ENCODE assay signal across 1 cellular context in genomic region chr13:112931028-112931934, GRCh38.
TF ChIP-seq lines count a peak whose summit lies in the region.

No MANE protein-coding gene starts in this region.

TF ChIP-seq in HepG2, 621 proteins besides CTCF, POLR2A, EP300 and RAD21 (continued from another document and continues in another):
- TF ChIP-seq, protein P1, sequence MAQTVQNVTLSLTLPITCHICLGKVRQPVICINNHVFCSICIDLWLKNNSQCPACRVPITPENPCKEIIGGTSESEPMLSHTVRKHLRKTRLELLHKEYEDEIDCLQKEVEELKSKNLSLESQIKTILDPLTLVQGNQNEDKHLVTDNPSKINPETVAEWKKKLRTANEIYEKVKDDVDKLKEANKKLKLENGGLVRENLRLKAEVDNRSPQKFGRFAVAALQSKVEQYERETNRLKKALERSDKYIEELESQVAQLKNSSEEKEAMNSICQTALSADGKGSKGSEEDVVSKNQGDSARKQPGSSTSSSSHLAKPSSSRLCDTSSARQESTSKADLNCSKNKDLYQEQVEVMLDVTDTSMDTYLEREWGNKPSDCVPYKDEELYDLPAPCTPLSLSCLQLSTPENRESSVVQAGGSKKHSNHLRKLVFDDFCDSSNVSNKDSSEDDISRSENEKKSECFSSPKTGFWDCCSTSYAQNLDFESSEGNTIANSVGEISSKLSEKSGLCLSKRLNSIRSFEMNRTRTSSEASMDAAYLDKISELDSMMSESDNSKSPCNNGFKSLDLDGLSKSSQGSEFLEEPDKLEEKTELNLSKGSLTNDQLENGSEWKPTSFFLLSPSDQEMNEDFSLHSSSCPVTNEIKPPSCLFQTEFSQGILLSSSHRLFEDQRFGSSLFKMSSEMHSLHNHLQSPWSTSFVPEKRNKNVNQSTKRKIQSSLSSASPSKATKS (CRISPR knock-in tag; IDR thresholded peaks at IDR 0.05), result no peak
- TF ChIP-seq CERS6 (CRISPR knock-in tag; IDR thresholded peaks at IDR 0.05), result no peak
- no peak for TF ChIP-seq ZFYVE20 (CRISPR knock-in tag; IDR thresholded peaks at IDR 0.05; ENCODE audit: borderline replicate concordance, low read depth)
- TF ChIP-seq TOE1 (CRISPR knock-in tag; IDR thresholded peaks at IDR 0.05), result no peak
- TF ChIP-seq JARID2 (CRISPR knock-in tag; IDR thresholded peaks at IDR 0.05; ENCODE audit: insufficient replicate concordance), result no peak
- TF ChIP-seq ZNF513 (CRISPR knock-in tag; conservative IDR thresholded peaks at IDR 0.05), result no peak
- peak; percentile 55; the same call in 1 of the 2 replicates for TF ChIP-seq SP4 (CRISPR knock-in tag; IDR thresholded peaks at IDR 0.05)
- no peak for TF ChIP-seq DR1 (CRISPR knock-in tag; IDR thresholded peaks at IDR 0.05)
- TF ChIP-seq, protein P2, sequence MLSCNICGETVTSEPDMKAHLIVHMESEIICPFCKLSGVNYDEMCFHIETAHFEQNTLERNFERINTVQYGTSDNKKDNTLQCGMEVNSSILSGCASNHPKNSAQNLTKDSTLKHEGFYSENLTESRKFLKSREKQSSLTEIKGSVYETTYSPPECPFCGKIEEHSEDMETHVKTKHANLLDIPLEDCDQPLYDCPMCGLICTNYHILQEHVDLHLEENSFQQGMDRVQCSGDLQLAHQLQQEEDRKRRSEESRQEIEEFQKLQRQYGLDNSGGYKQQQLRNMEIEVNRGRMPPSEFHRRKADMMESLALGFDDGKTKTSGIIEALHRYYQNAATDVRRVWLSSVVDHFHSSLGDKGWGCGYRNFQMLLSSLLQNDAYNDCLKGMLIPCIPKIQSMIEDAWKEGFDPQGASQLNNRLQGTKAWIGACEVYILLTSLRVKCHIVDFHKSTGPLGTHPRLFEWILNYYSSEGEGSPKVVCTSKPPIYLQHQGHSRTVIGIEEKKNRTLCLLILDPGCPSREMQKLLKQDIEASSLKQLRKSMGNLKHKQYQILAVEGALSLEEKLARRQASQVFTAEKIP (CRISPR knock-in tag; IDR thresholded peaks at IDR 0.05; ENCODE audit: borderline replicate concordance), result no peak
- TF ChIP-seq ELF3 (CRISPR knock-in tag; IDR thresholded peaks at IDR 0.05), result 0 out of 2 replicates have a peak, but pooled peaks have one; percentile 14
- TF ChIP-seq, protein P3, sequence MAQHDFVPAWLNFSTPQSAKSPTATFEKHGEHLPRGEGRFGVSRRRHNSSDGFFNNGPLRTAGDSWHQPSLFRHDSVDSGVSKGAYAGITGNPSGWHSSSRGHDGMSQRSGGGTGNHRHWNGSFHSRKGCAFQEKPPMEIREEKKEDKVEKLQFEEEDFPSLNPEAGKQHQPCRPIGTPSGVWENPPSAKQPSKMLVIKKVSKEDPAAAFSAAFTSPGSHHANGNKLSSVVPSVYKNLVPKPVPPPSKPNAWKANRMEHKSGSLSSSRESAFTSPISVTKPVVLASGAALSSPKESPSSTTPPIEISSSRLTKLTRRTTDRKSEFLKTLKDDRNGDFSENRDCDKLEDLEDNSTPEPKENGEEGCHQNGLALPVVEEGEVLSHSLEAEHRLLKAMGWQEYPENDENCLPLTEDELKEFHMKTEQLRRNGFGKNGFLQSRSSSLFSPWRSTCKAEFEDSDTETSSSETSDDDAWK (CRISPR knock-in tag; IDR thresholded peaks at IDR 0.05), result no peak
- TF ChIP-seq SNRNP70 (IDR thresholded peaks at IDR 0.05; ENCODE audit: low read depth, low read length), result no peak
- no peak for TF ChIP-seq AHR (CRISPR knock-in tag; IDR thresholded peaks at IDR 0.05)
- no peak for TF ChIP-seq GLMP (CRISPR knock-in tag; IDR thresholded peaks at IDR 0.05; ENCODE audit: borderline replicate concordance)
- no peak for TF ChIP-seq NFKB2 (CRISPR knock-in tag; IDR thresholded peaks at IDR 0.05; ENCODE audit: borderline replicate concordance)
- no peak for TF ChIP-seq ESRRA (CRISPR knock-in tag; IDR thresholded peaks at IDR 0.05; ENCODE audit: low read depth)
- no peak for TF ChIP-seq ZFP82 (CRISPR knock-in tag; IDR thresholded peaks at IDR 0.05; ENCODE audit: borderline replicate concordance)
- TF ChIP-seq ZNF883 (CRISPR knock-in tag; IDR thresholded peaks at IDR 0.05; ENCODE audit: not compliant biosample characterization), result no peak
- no peak for TF ChIP-seq ZNF589 (CRISPR knock-in tag; conservative IDR thresholded peaks at IDR 0.05)
- TF ChIP-seq ZNF775 (CRISPR knock-in tag; IDR thresholded peaks at IDR 0.05; ENCODE audit: borderline replicate concordance), result no peak
- peak; percentile 70; the same call in 1 of the 2 replicates for TF ChIP-seq MEIS1 (CRISPR knock-in tag; IDR thresholded peaks at IDR 0.05; ENCODE audit: borderline replicate concordance)
- no peak for TF ChIP-seq KMT2B (CRISPR knock-in tag; IDR thresholded peaks at IDR 0.05)
- TF ChIP-seq SRY (CRISPR knock-in tag; IDR thresholded peaks at IDR 0.05), result no peak
- no peak for TF ChIP-seq GMEB2 (CRISPR knock-in tag; IDR thresholded peaks at IDR 0.05; ENCODE audit: low read depth)
- no peak for TF ChIP-seq MXD1 (CRISPR knock-in tag; IDR thresholded peaks at IDR 0.05)
- TF ChIP-seq ZNF451 (CRISPR knock-in tag; IDR thresholded peaks at IDR 0.05), result no peak; the same call in 1 of the 2 replicates
- TF ChIP-seq ZBTB38 (CRISPR knock-in tag; IDR thresholded peaks at IDR 0.05), result no peak; the same call in 1 of the 2 replicates
- no peak for TF ChIP-seq ZNF234 (CRISPR knock-in tag; conservative IDR thresholded peaks at IDR 0.05)
- no peak for TF ChIP-seq ZNF770 (CRISPR knock-in tag; IDR thresholded peaks at IDR 0.05)
- TF ChIP-seq NFRKB (IDR thresholded peaks at IDR 0.05), result no peak
- no peak for TF ChIP-seq ARID2 (CRISPR knock-in tag; IDR thresholded peaks at IDR 0.05; ENCODE audit: borderline replicate concordance)
- no peak for TF ChIP-seq CBFB (CRISPR knock-in tag; IDR thresholded peaks at IDR 0.05)
- TF ChIP-seq, protein P4, sequence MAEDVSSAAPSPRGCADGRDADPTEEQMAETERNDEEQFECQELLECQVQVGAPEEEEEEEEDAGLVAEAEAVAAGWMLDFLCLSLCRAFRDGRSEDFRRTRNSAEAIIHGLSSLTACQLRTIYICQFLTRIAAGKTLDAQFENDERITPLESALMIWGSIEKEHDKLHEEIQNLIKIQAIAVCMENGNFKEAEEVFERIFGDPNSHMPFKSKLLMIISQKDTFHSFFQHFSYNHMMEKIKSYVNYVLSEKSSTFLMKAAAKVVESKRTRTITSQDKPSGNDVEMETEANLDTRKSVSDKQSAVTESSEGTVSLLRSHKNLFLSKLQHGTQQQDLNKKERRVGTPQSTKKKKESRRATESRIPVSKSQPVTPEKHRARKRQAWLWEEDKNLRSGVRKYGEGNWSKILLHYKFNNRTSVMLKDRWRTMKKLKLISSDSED (CRISPR knock-in tag; IDR thresholded peaks at IDR 0.05), result no peak
- no peak for TF ChIP-seq HNRNPH1 (optimal IDR thresholded peaks at IDR 0.05; ENCODE audit: low read depth, low read length)
- no peak for TF ChIP-seq ELF4 (CRISPR knock-in tag; IDR thresholded peaks at IDR 0.05; ENCODE audit: borderline replicate concordance)
- TF ChIP-seq, protein P5, sequence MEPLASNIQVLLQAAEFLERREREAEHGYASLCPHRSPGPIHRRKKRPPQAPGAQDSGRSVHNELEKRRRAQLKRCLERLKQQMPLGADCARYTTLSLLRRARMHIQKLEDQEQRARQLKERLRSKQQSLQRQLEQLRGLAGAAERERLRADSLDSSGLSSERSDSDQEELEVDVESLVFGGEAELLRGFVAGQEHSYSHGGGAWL (CRISPR knock-in tag; IDR thresholded peaks at IDR 0.05), result no peak
- TF ChIP-seq FOXA1 (IDR thresholded peaks at IDR 0.05), result no peak
- TF ChIP-seq FOXA1 (CRISPR knock-in tag; IDR thresholded peaks at IDR 0.05), result no peak
- TF ChIP-seq TP53 (CRISPR knock-in tag; conservative IDR thresholded peaks at IDR 0.05), result no peak
- TF ChIP-seq FOXC1 (CRISPR knock-in tag; IDR thresholded peaks at IDR 0.05; ENCODE audit: borderline replicate concordance), result no peak; the same call in 1 of the 2 replicates
- no peak for TF ChIP-seq AKAP8 (CRISPR knock-in tag; IDR thresholded peaks at IDR 0.05)
- TF ChIP-seq THAP9 (CRISPR knock-in tag; IDR thresholded peaks at IDR 0.05; ENCODE audit: borderline replicate concordance), result no peak; the same call in 1 of the 2 replicates
- no peak for TF ChIP-seq ZNF780A (CRISPR knock-in tag; IDR thresholded peaks at IDR 0.05)
- TF ChIP-seq ZNF501 (CRISPR knock-in tag; IDR thresholded peaks at IDR 0.05), result peak; percentile 83; the same call in 1 of the 2 replicates
- TF ChIP-seq PHF8 (CRISPR knock-in tag; IDR thresholded peaks at IDR 0.05), result no peak
- TF ChIP-seq ZNF10 (CRISPR knock-in tag; IDR thresholded peaks at IDR 0.05; ENCODE audit: borderline replicate concordance, low read depth), result no peak
- no peak for TF ChIP-seq SP140L (CRISPR knock-in tag; IDR thresholded peaks at IDR 0.05; ENCODE audit: borderline replicate concordance)
